In the genomic region with DNA sequence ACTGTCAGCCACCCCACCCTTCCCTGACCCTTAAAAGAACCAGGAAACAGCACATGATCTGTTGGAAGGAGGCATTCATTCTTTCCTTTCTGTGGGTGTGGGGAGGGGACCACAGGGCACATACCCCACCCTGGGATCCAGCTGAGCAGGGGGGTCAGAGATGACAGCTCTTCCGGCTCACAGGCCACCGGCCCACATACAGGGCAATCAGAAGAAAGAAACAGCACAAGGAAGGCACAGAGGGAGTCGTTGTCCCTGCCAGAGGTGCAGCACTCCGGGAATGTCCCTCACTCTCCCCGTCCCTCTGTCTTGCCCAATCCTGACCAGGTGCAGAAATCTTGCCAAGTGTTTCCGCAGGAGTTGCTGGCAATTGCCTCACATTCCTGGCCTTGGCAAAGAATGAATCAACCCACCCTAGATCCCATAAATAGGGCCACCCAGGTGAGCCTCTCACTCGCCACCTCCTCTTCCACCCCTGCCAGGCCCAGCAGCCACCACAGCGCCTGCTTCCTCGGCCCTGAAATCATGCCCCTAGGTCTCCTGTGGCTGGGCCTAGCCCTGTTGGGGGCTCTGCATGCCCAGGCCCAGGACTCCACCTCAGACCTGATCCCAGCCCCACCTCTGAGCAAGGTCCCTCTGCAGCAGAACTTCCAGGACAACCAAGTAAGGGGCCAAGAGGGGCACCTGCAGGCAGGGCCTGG, we compare ENCODE assay signal across 1 cellular context.
TF ChIP-seq lines count a peak whose summit lies in the region.

A gene (plus strand): TSS at position 453 of the 701 bp plus-strand sequence. CDS start 73 bp downstream, at position 526.

TF ChIP-seq in H1, 55 proteins besides CTCF, POLR2A, EP300 and RAD21:
- TF ChIP-seq TAF7 (optimal IDR thresholded peaks at IDR 0.05; ENCODE audit: borderline replicate concordance, low read depth, low read length) = no peak
- no peak for TF ChIP-seq POLR2AphosphoS5 (IDR thresholded peaks at IDR 0.05; ENCODE audit: low read depth, low read length)
- no peak for TF ChIP-seq PHF8 (conservative IDR thresholded peaks at IDR 0.05; ENCODE audit: low read depth, low read length)
- no peak for TF ChIP-seq RFX5 (IDR thresholded peaks at IDR 0.05; ENCODE audit: borderline replicate concordance, low read depth, low read length)
- TF ChIP-seq, protein P1, sequence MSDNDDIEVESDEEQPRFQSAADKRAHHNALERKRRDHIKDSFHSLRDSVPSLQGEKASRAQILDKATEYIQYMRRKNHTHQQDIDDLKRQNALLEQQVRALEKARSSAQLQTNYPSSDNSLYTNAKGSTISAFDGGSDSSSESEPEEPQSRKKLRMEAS (IDR thresholded peaks at IDR 0.05) = no peak
- no peak for TF ChIP-seq BACH1 (IDR thresholded peaks at IDR 0.05; ENCODE audit: low read length)
- no peak for TF ChIP-seq RXRA (IDR thresholded peaks at IDR 0.05; ENCODE audit: insufficient read depth, low read depth, low read length)
- TF ChIP-seq SIN3A (conservative IDR thresholded peaks at IDR 0.05 in 1 of 2, IDR thresholded peaks at IDR 0.05 in 1 of 2; ENCODE audit: low read depth in 1 of 2, low read length in 2 of 2) = no peak
- no peak for TF ChIP-seq SAP30 (IDR thresholded peaks at IDR 0.05; ENCODE audit: insufficient read depth, insufficient replicate concordance, low read length)
- TF ChIP-seq TEAD4 (IDR thresholded peaks at IDR 0.05; ENCODE audit: low read depth, low read length) = no peak
- no peak for TF ChIP-seq SP4 (IDR thresholded peaks at IDR 0.05; ENCODE audit: low read length)
- TF ChIP-seq GABPA (IDR thresholded peaks at IDR 0.05; ENCODE audit: borderline replicate concordance, insufficient read depth, low read length) = no peak
- no peak for TF ChIP-seq TCF12 (IDR thresholded peaks at IDR 0.05; ENCODE audit: low read depth, low read length)
- TF ChIP-seq TBP (IDR thresholded peaks at IDR 0.05; ENCODE audit: low read depth, low read length) = no peak
- TF ChIP-seq ASH2L (IDR thresholded peaks at IDR 0.05; ENCODE audit: low read length) = no peak
- no peak for TF ChIP-seq ZNF274 (IDR thresholded peaks at IDR 0.05; ENCODE audit: borderline replicate concordance, extremely low read depth, low read length)
- no peak for TF ChIP-seq EZH2 (IDR thresholded peaks at IDR 0.05; ENCODE audit: low read depth, low read length, severe bottlenecking)
